Comparison of ENCODE assay signal across 23 cellular contexts in genomic region chr20:40449144-40449543, GRCh38.
"Had no signal": no experiment of that assay in that cellular context is flagged by ENCODE, and none has a peak within 500 bp of the region (broad histone marks: within the 10 kb centered on the region; RNA-seq: fewer than 3 reads in every experiment).

No MANE protein-coding gene starts in this region.

- H3K9me3 ChIP-seq: SJCRH30 had no signal

- H3K9ac ChIP-seq: KMS-11 had no signal

- H3K4me1 Mint-ChIP-seq: IgD-negative memory B cell had no signal

- H3K27ac ChIP-seq: KMS-11, RWPE1, SJCRH30 had no signal

- H3K36me3 ChIP-seq: SJCRH30 had no signal

- H3K4me3 Mint-ChIP-seq: IgD-negative memory B cell had no signal

- H3K4me1 ChIP-seq: SJCRH30 had no signal

- H3K4me3 ChIP-seq: K562, SJCRH30 had no signal

- H3K27ac Mint-ChIP-seq: IgD-negative memory B cell had no signal

- ATAC-seq: K562, Panc1, PC-3, SK-N-SH treated with all-trans-retinoic acid at 6 μM for 48 hours had no signal

- DNase-seq: Kasumi-1, MM.1S, NCI-H1092 treated with DMSO at 0.1 percent for 48 hours, NCI-H1436, NCI-H187, NCI-H2029, NCI-H2081 treated with DMSO at 0.1 percent for 48 hours, NCI-H2171, NCI-H226, NCI-H446, NCI-H510A, NCI-H524 treated with DMSO at 0.1 percent for 48 hours, NCI-H69, NCI-H774, PC-3, SHP77, SJCRH30 had no signal

- H3K4me2 ChIP-seq: KMS-11 had no signal

- FAIRE-seq: K562 had no signal
